ENCODE assay signal across 8 cellular contexts in the genomic region with DNA sequence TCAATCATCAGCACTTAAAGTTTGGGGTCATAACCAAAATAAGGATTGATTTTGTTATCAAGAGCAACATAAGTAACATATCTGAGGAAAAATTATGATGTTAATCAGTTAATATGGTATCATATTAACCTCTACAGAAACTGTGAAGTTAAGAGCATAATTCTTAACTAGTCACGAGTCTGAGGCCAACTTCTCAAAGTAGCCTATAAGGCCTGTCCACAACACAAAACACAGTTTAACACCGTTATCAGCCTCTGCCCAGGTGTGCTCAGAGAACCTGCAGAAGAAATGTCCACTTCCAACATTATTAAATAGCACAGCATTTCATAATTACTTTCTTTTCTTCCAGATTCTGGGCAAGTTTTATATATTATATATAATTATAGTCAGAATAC. TPM values are rescaled to one million over a fixed set of nuclear protein-coding genes. Genes with fewer than 3 reads are reported as not detected.
DNase-seq lines count a peak whose midpoint lies in the region; ATAC-seq, FAIRE-seq and TF ChIP-seq lines count a peak whose summit lies in the region.

No MANE protein-coding gene starts in this region.

- TF ChIP-seq EP300 in HepG2 (IDR thresholded peaks at IDR 0.05; ENCODE audit: low read depth in 2 of 2, low read length in 2 of 2) (no peak), HepG2 (CRISPR knock-in tag; IDR thresholded peaks at IDR 0.05; ENCODE audit: borderline replicate concordance) (no peak)

- TF ChIP-seq CTCF in cardiac muscle cell (IDR thresholded peaks at IDR 0.05; ENCODE audit: low read depth, low read length) = no peak
- no peak for TF ChIP-seq CTCF in HepG2 (CRISPR knock-in tag; IDR thresholded peaks at IDR 0.05)

- H3K27ac ChIP-seq in cardiac muscle cell (no peak overlapping the region), HepG2 (ENCODE audit: extremely low read length, insufficient read depth, low read length) (peak overlapping the region; percentile 66), urinary bladder (ENCODE audit: low read depth) (no peak overlapping the region)

- in situ Hi-C loops in HepG2 (cut with HindIII; ENCODE audit: extremely low pct_ligation_motif_present, low pct_unique_long_range_greater_than_20kb) = no loop called here

- H4K20me1 ChIP-seq in HepG2 (ENCODE audit: insufficient read depth, low read length) = peaks cover 14% of the 10 kb centered on the region

- POLR2A ChIA-PET in HepG2 (lab: Yijun Ruan, JAX) = interaction anchor here (0.9 to 1.7 kb wide), 4 partner anchors 232 to 307 kb away, joined by 4 to 23 read pairs (median 10); a partner anchor contains a TSS

- H3K4me3 ChIP-seq in cardiac muscle cell (peak overlapping the region; percentile 65), adipocyte (ENCODE audit: low read length) (peak overlapping the region; percentile 96), HepG2 (replicated peaks in 1 of 3; ENCODE audit: insufficient read depth in 1 of 3, low read depth in 2 of 3, low read length in 3 of 3) (peak overlapping the region; percentile 82 to 89 (median 88); a peak in 5 of 6 replicates), urinary bladder (ENCODE audit: low read depth, low read length) (peak overlapping the region; percentile 31)

- ATAC-seq in left ventricle myocardium superior (no peak), HepG2 (no peak), GM21737 (IDR thresholded peaks at IDR 0.05; ENCODE audit: unreplicated experiment) (no peak)

- H3K4me1 ChIP-seq in cardiac muscle cell (ENCODE audit: low read depth) (peaks cover 14% of the 10 kb centered on the region), adipocyte (ENCODE audit: control insufficient read depth, insufficient read depth, low read length) (peaks cover 40% of the 10 kb centered on the region), HepG2 (ENCODE audit: insufficient read depth, low read length) (peaks cover 28% of the 10 kb centered on the region), urinary bladder (ENCODE audit: insufficient read depth) (peaks cover 2% of the 10 kb centered on the region)

- no peak for TF ChIP-seq POLR2A in HepG2 (IDR thresholded peaks at IDR 0.05; ENCODE audit: insufficient read depth in 1 of 2, low read depth in 2 of 2, low read length in 2 of 2)

- WGBS in HepG2 (ENCODE audit: low lambda C conversion rate) = 2% methylated on average over 2 of the region's 2 CpGs
- 37% methylated on average over 2 of the region's 2 CpGs for WGBS in urinary bladder

- H3K9ac ChIP-seq in adipocyte (ENCODE audit: low read length) (peak overlapping the region; percentile 94), HepG2 (ENCODE audit: insufficient read depth, low read depth, low read length) (peak overlapping the region; percentile 76)

- TF ChIP-seq RAD21 in HepG2 (CRISPR knock-in tag; IDR thresholded peaks at IDR 0.05) = no peak

- H3K36me3 ChIP-seq in cardiac muscle cell (no peaks in the 10 kb centered on the region), adipocyte (ENCODE audit: control insufficient read depth, insufficient read depth, low read length, severe bottlenecking) (peaks cover 16% of the 10 kb centered on the region), HepG2 (replicated peaks in 1 of 2; ENCODE audit: control insufficient read depth in 1 of 2, insufficient read depth in 2 of 2, low read length in 2 of 2) (peaks cover 0 to 5% of the 10 kb centered on the region in 2 experiments; a peak in 3 of 5 replicates), urinary bladder (ENCODE audit: insufficient read depth) (no peaks in the 10 kb centered on the region)

- DNase-seq in cardiac muscle cell (ENCODE audit: low read depth in 1 of 2, low spot score in 1 of 2) (no peak), left ventricle myocardium superior (no peak), adipocyte (ENCODE audit: low read depth) (no peak), HepG2 (ENCODE audit: low spot score) (no peak), NCI-H774 (lab: John Stamatoyannopoulos, UW) (no peak)
- no peak for DNase-seq in central memory CD4-positive, alpha-beta T cell

- no peaks in the 10 kb centered on the region for H3K27me3 ChIP-seq in cardiac muscle cell
- H3K27me3 ChIP-seq in adipocyte (replicated peaks; ENCODE audit: control insufficient read depth, insufficient read depth, low read length) = no peaks in the 10 kb centered on the region
- no peaks in the 10 kb centered on the region for H3K27me3 ChIP-seq in HepG2 (ENCODE audit: control insufficient read depth in 1 of 2, insufficient read depth in 2 of 2, low read length in 2 of 2)

- intact Hi-C loops in left ventricle myocardium superior (cut with micrococcal nuclease) (no loop called here), HepG2 (cut with micrococcal nuclease; ENCODE audit: unreplicated experiment) (loop anchor here (5.0 to 10.0 kb wide), 3 partner anchors 300 to 1440 kb away; a partner anchor contains a TSS)

- H2AFZ ChIP-seq in HepG2 (ENCODE audit: low read length) = no peak overlapping the region

- no TSS peak for BruUV-seq in HepG2 (replicated peaks; lab: Mats Ljungman, UMichigan)

- H3K9me3 ChIP-seq in cardiac muscle cell (ENCODE audit: low read depth) = no peaks in the 10 kb centered on the region
- H3K9me3 ChIP-seq in adipocyte (ENCODE audit: control insufficient read depth, low read length) = no peaks in the 10 kb centered on the region
- H3K9me3 ChIP-seq in HepG2 (ENCODE audit: low read length) = no peaks in the 10 kb centered on the region

- peaks cover 44% of the 10 kb centered on the region for H3K79me2 ChIP-seq in HepG2 (ENCODE audit: insufficient read depth, low read length)

- FAIRE-seq in HepG2 (lab: Jason Lieb, UNC) = no peak

- peak overlapping the region; percentile 92 for H3K4me2 ChIP-seq in HepG2 (ENCODE audit: low read depth, low read length)

- CTCF ChIA-PET in HepG2 (lab: Yijun Ruan, JAX; ENCODE audit: low intra/inter-chr PET ratio, low total read pairs) = no interaction called here

RNA-seq across cellular contexts. Expression of a gene that starts 1.1 kb away (rescaled TPM):
- total RNA-seq in cardiac muscle cell (25.3 and 37.2 TPM in 2 replicates), left ventricle myocardium superior (59.0 TPM), HepG2 (2016; rRNA removed; fragmentation: Illumina TruSeq; extraction: Trizol) (34.7 and 40.6 TPM in 2 replicates), urinary bladder (41.1 TPM)
- polyA plus RNA-seq in cardiac muscle cell (28.6 and 44.9 TPM in 2 replicates), HepG2 (2011; rRNA removed) (25.1 and 28.0 TPM in 2 replicates), urinary bladder (39.7 TPM)
- total RNA-seq in HepG2 (2016; cell fraction: cytosol; rRNA removed; fragmentation: Illumina TruSeq; extraction: Trizol; ENCODE audit: low read depth) = 9.1 and 12.7 TPM in 2 replicates
- total RNA-seq in HepG2 (2016; cell fraction: insoluble cytoplasmic fraction; rRNA removed; fragmentation: Illumina TruSeq; extraction: Trizol) = 32.6 and 44.2 TPM in 2 replicates
- total RNA-seq in HepG2 (2016; cell fraction: membrane; rRNA removed; fragmentation: Illumina TruSeq; extraction: Trizol) = 22.3 and 24.0 TPM in 2 replicates
- 23.7 and 27.2 TPM in 2 replicates for total RNA-seq in HepG2 (2016; cell fraction: nucleus; rRNA removed; fragmentation: Illumina TruSeq; extraction: Trizol)
- polyA plus RNA-seq in HepG2 (2011; cell fraction: cytosol; rRNA removed) = 12.2 and 15.6 TPM in 2 replicates
- polyA plus RNA-seq in HepG2 (2011; cell fraction: nucleus; rRNA removed) = 13.1 and 15.8 TPM in 2 replicates
- 25.0 and 25.6 TPM in 2 replicates for polyA plus RNA-seq in HepG2 (2012)
- polyA plus RNA-seq in HepG2 (2016; cell fraction: cytosol; fragmentation: Illumina TruSeq; extraction: Trizol; ENCODE audit: low read depth) = 5.7 and 8.0 TPM in 2 replicates
- 38.6 and 40.4 TPM in 2 replicates for polyA plus RNA-seq in HepG2 (2016; cell fraction: insoluble cytoplasmic fraction; fragmentation: Illumina TruSeq; extraction: Trizol; ENCODE audit: low read depth)
- 9.1 and 10.4 TPM in 2 replicates for polyA plus RNA-seq in HepG2 (2016; cell fraction: membrane; fragmentation: Illumina TruSeq; extraction: Trizol; ENCODE audit: low read depth)
- 18.9 and 21.3 TPM in 2 replicates for polyA plus RNA-seq in HepG2 (2016; cell fraction: nucleus; fragmentation: Illumina TruSeq; extraction: Trizol; ENCODE audit: insufficient read depth, low read depth)
- polyA minus RNA-seq in HepG2 (2011; rRNA and poly(A)+ RNA removed; ENCODE audit: low replicate concordance) = 4.0 and 12.0 TPM in 2 replicates
- polyA minus RNA-seq in HepG2 (2011; cell fraction: cytosol; rRNA and poly(A)+ RNA removed) = 22.2 and 23.8 TPM in 2 replicates
- polyA minus RNA-seq in HepG2 (2011; cell fraction: nucleus; rRNA and poly(A)+ RNA removed) = 88.5 and 114 TPM in 2 replicates

RNA-seq across cellular contexts. Expression of a gene that starts 26.2 kb away (rescaled TPM):
- not detected in 2 replicates for total RNA-seq in cardiac muscle cell
- polyA plus RNA-seq in cardiac muscle cell = not detected in 2 replicates
- not detected for total RNA-seq in left ventricle myocardium superior
- total RNA-seq in HepG2 (2016; rRNA removed; fragmentation: Illumina TruSeq; extraction: Trizol) = not detected in 2 replicates
- total RNA-seq in HepG2 (2016; cell fraction: cytosol; rRNA removed; fragmentation: Illumina TruSeq; extraction: Trizol; ENCODE audit: low read depth) = not detected in 2 replicates
- total RNA-seq in HepG2 (2016; cell fraction: insoluble cytoplasmic fraction; rRNA removed; fragmentation: Illumina TruSeq; extraction: Trizol) = not detected in 2 replicates
- total RNA-seq in HepG2 (2016; cell fraction: membrane; rRNA removed; fragmentation: Illumina TruSeq; extraction: Trizol) = not detected in 2 replicates
- not detected in 2 replicates for total RNA-seq in HepG2 (2016; cell fraction: nucleus; rRNA removed; fragmentation: Illumina TruSeq; extraction: Trizol)
- polyA plus RNA-seq in HepG2 (2011; rRNA removed) = 0.07 TPM in 1 of 2 replicates, not detected in the other
- polyA plus RNA-seq in HepG2 (2011; cell fraction: cytosol; rRNA removed) = not detected in 2 replicates
- polyA plus RNA-seq in HepG2 (2011; cell fraction: nucleus; rRNA removed) = 0.14 TPM in 1 of 2 replicates, not detected in the other
- not detected in 2 replicates for polyA plus RNA-seq in HepG2 (2012)
- polyA plus RNA-seq in HepG2 (2016; cell fraction: cytosol; fragmentation: Illumina TruSeq; extraction: Trizol; ENCODE audit: low read depth) = not detected in 2 replicates
- not detected in 2 replicates for polyA plus RNA-seq in HepG2 (2016; cell fraction: insoluble cytoplasmic fraction; fragmentation: Illumina TruSeq; extraction: Trizol; ENCODE audit: low read depth)
- polyA plus RNA-seq in HepG2 (2016; cell fraction: membrane; fragmentation: Illumina TruSeq; extraction: Trizol; ENCODE audit: low read depth) = not detected in 2 replicates
- polyA plus RNA-seq in HepG2 (2016; cell fraction: nucleus; fragmentation: Illumina TruSeq; extraction: Trizol; ENCODE audit: insufficient read depth, low read depth) = not detected in 2 replicates
- polyA minus RNA-seq in HepG2 (2011; rRNA and poly(A)+ RNA removed; ENCODE audit: low replicate concordance) = 0.24 TPM in 1 of 2 replicates, not detected in the other
- not detected in 2 replicates for polyA minus RNA-seq in HepG2 (2011; cell fraction: cytosol; rRNA and poly(A)+ RNA removed)
- not detected in 2 replicates for polyA minus RNA-seq in HepG2 (2011; cell fraction: nucleus; rRNA and poly(A)+ RNA removed)
- total RNA-seq in urinary bladder = not detected
- not detected for polyA plus RNA-seq in urinary bladder

RNA-seq across cellular contexts. Expression of a gene that starts 40.6 kb away (rescaled TPM):
- total RNA-seq in cardiac muscle cell = not detected in 2 replicates
- polyA plus RNA-seq in cardiac muscle cell = not detected in 2 replicates
- not detected for total RNA-seq in left ventricle myocardium superior
- not detected in 2 replicates for total RNA-seq in HepG2 (2016; rRNA removed; fragmentation: Illumina TruSeq; extraction: Trizol)
- not detected in 2 replicates for total RNA-seq in HepG2 (2016; cell fraction: cytosol; rRNA removed; fragmentation: Illumina TruSeq; extraction: Trizol; ENCODE audit: low read depth)
- total RNA-seq in HepG2 (2016; cell fraction: insoluble cytoplasmic fraction; rRNA removed; fragmentation: Illumina TruSeq; extraction: Trizol) = not detected in 2 replicates
- total RNA-seq in HepG2 (2016; cell fraction: membrane; rRNA removed; fragmentation: Illumina TruSeq; extraction: Trizol) = not detected in 2 replicates
- total RNA-seq in HepG2 (2016; cell fraction: nucleus; rRNA removed; fragmentation: Illumina TruSeq; extraction: Trizol) = not detected in 2 replicates
- polyA plus RNA-seq in HepG2 (2011; rRNA removed) = 0.07 TPM in 1 of 2 replicates, not detected in the other
- polyA plus RNA-seq in HepG2 (2011; cell fraction: cytosol; rRNA removed) = not detected in 2 replicates
- not detected in 2 replicates for polyA plus RNA-seq in HepG2 (2011; cell fraction: nucleus; rRNA removed)
- polyA plus RNA-seq in HepG2 (2012) = not detected in 2 replicates
- not detected in 2 replicates for polyA plus RNA-seq in HepG2 (2016; cell fraction: cytosol; fragmentation: Illumina TruSeq; extraction: Trizol; ENCODE audit: low read depth)
- not detected in 2 replicates for polyA plus RNA-seq in HepG2 (2016; cell fraction: insoluble cytoplasmic fraction; fragmentation: Illumina TruSeq; extraction: Trizol; ENCODE audit: low read depth)
- polyA plus RNA-seq in HepG2 (2016; cell fraction: membrane; fragmentation: Illumina TruSeq; extraction: Trizol; ENCODE audit: low read depth) = not detected in 2 replicates
- not detected in 2 replicates for polyA plus RNA-seq in HepG2 (2016; cell fraction: nucleus; fragmentation: Illumina TruSeq; extraction: Trizol; ENCODE audit: insufficient read depth, low read depth)
- not detected in 2 replicates for polyA minus RNA-seq in HepG2 (2011; rRNA and poly(A)+ RNA removed; ENCODE audit: low replicate concordance)
- not detected in 2 replicates for polyA minus RNA-seq in HepG2 (2011; cell fraction: cytosol; rRNA and poly(A)+ RNA removed)
- not detected in 2 replicates for polyA minus RNA-seq in HepG2 (2011; cell fraction: nucleus; rRNA and poly(A)+ RNA removed)
- total RNA-seq in urinary bladder = not detected
- not detected for polyA plus RNA-seq in urinary bladder

RNA-seq across cellular contexts. Expression of a gene that starts 58.3 kb away (rescaled TPM):
- total RNA-seq in cardiac muscle cell (not detected in 2 replicates), left ventricle myocardium superior (not detected), HepG2 (2016; rRNA removed; fragmentation: Illumina TruSeq; extraction: Trizol) (not detected in 2 replicates), urinary bladder (not detected)
- polyA plus RNA-seq in cardiac muscle cell (not detected in 2 replicates), HepG2 (2011; rRNA removed) (not detected in 2 replicates), urinary bladder (not detected)
- not detected in 2 replicates for total RNA-seq in HepG2 (2016; cell fraction: cytosol; rRNA removed; fragmentation: Illumina TruSeq; extraction: Trizol; ENCODE audit: low read depth)
- not detected in 2 replicates for total RNA-seq in HepG2 (2016; cell fraction: insoluble cytoplasmic fraction; rRNA removed; fragmentation: Illumina TruSeq; extraction: Trizol)
- not detected in 2 replicates for total RNA-seq in HepG2 (2016; cell fraction: membrane; rRNA removed; fragmentation: Illumina TruSeq; extraction: Trizol)
- total RNA-seq in HepG2 (2016; cell fraction: nucleus; rRNA removed; fragmentation: Illumina TruSeq; extraction: Trizol) = not detected in 2 replicates
- not detected in 2 replicates for polyA plus RNA-seq in HepG2 (2011; cell fraction: cytosol; rRNA removed)
- 0.26 TPM in 1 of 2 replicates, not detected in the other for polyA plus RNA-seq in HepG2 (2011; cell fraction: nucleus; rRNA removed)
- not detected in 2 replicates for polyA plus RNA-seq in HepG2 (2012)
- polyA plus RNA-seq in HepG2 (2016; cell fraction: cytosol; fragmentation: Illumina TruSeq; extraction: Trizol; ENCODE audit: low read depth) = not detected in 2 replicates
- polyA plus RNA-seq in HepG2 (2016; cell fraction: insoluble cytoplasmic fraction; fragmentation: Illumina TruSeq; extraction: Trizol; ENCODE audit: low read depth) = not detected in 2 replicates
- not detected in 2 replicates for polyA plus RNA-seq in HepG2 (2016; cell fraction: membrane; fragmentation: Illumina TruSeq; extraction: Trizol; ENCODE audit: low read depth)
- polyA plus RNA-seq in HepG2 (2016; cell fraction: nucleus; fragmentation: Illumina TruSeq; extraction: Trizol; ENCODE audit: insufficient read depth, low read depth) = not detected in 2 replicates
- polyA minus RNA-seq in HepG2 (2011; rRNA and poly(A)+ RNA removed; ENCODE audit: low replicate concordance) = not detected in 2 replicates
- polyA minus RNA-seq in HepG2 (2011; cell fraction: cytosol; rRNA and poly(A)+ RNA removed) = not detected in 2 replicates
- polyA minus RNA-seq in HepG2 (2011; cell fraction: nucleus; rRNA and poly(A)+ RNA removed) = not detected in 2 replicates

Comparison
In these comparisons a context has a peak if more than half of its experiments do, and no peak if none do; other contexts are left out.
1. H3K4me3 ChIP-seq: peak in every context shown above with its lines; median percentile 96 in adipocyte; 88 in HepG2; 65 in cardiac muscle cell; 31 in urinary bladder.